8 cellular contexts compared by ENCODE assay signal in the genomic region with DNA sequence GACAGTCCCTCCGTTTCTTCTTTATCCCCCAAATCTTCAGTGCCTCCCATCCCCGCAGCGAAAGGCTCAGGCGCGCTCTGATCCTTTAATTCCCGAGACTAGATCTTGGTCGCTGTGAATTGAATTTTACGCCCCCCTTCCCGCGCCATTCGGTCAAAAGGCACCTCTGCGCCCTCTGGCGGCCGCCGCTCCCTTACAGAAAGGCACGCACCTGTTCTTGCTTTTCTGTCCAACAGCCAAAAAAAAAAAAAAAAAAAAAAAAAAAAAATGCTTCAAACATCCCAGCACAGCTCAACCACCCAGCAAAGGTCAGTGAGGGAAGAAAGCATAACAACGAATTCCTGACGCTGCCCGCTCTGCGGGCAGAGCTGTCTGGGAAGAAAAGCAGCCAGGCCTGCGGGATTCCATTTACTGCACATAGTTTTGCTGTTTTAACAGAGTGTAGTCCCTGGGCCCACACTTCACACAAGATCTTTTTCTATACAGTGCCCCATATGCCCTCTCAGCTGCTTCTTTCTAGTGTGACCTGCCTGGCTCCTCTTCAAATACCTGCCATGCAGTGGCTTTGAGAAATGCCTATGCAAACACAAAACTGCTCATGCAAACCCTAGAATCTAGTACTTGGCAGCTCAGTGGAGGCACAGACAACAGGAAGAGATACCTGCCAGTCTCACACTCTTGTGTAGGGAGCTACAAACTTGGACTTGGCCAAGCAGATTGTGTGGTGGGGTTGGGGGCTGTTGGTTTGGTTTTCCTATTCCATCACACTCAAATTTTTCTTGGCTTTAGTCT. TPM values are rescaled to one million over a fixed set of nuclear protein-coding genes. Genes with fewer than 3 reads are reported as not detected.
A peak's percentile ranks its signal among the peaks of the same experiment; 100 is the strongest.
DNase-seq lines count a peak whose midpoint lies in the region; ATAC-seq and TF ChIP-seq lines count a peak whose summit lies in the region.

No MANE protein-coding gene starts in this region.

- H3K4me3 ChIP-seq in choroid plexus epithelial cell (ENCODE audit: low read depth, low read length) (peak overlapping the region; percentile 55), left lung (peak overlapping the region; percentile 64 to 66)

- H3K36me3 ChIP-seq in left lung: peaks cover 0 to 10% of the 10 kb centered on the region in 2 donors

- intact Hi-C loops in left lung (cut with DNase I): loop anchor here in 1 of 2 donors (5.0 kb wide), 1 partner anchor 91 kb away; a partner anchor contains a TSS

- peaks cover 9 to 46% of the 10 kb centered on the region in 2 donors for H3K4me1 ChIP-seq in left lung

- H3K27me3 ChIP-seq in left lung: peaks cover 33 to 48% of the 10 kb centered on the region in 2 donors

- peak; percentile 31 for ATAC-seq in HG02840 (IDR thresholded peaks at IDR 0.05; ENCODE audit: low FRiP score, unreplicated experiment)
- peak; percentile 41 for ATAC-seq in left lung
- no peak for ATAC-seq in GM18873 (IDR thresholded peaks at IDR 0.05; ENCODE audit: low FRiP score, unreplicated experiment)

- no peaks in the 10 kb centered on the region for H3K9me3 ChIP-seq in left lung

- H3K27ac ChIP-seq in left lung: peak overlapping the region; percentile 86 to 89

- peak; percentile 87 for TF ChIP-seq CTCF in choroid plexus epithelial cell (conservative IDR thresholded peaks at IDR 0.05; ENCODE audit: low read depth, low read length)
- TF ChIP-seq CTCF in left lung (IDR thresholded peaks at IDR 0.05): peak; percentile 70 to 82

- DNase-seq in DMS 273 (lab: John Stamatoyannopoulos, UW; ENCODE audit: unreplicated experiment) (peak; percentile 86), NCI-H460 (ENCODE audit: extremely low read depth, low read depth) (peak; percentile 33), choroid plexus epithelial cell (ENCODE audit: low read depth) (peak; percentile 76), left lung (peak; percentile 85 to 93)
- peak; percentile 81 to 87 for DNase-seq in activated CD4-positive, alpha-beta T cell treated with anti-CD3 and anti-CD28 coated beads for 4 hours
- DNase-seq in stimulated activated CD4-positive, alpha-beta T cell treated with anti-CD3 and anti-CD28 coated beads, Interleukin-4, amount 100 ng/mL, for 4 hours: peak; percentile 78 to 83

RNA-seq across cellular contexts. Expression of a gene that starts 1.3 kb away (rescaled TPM):
- 0.15 and 0.23 TPM in 2 replicates for total RNA-seq in NCI-H460 (2014; rRNA removed; shearing (Covaris generic))
- polyA plus RNA-seq in NCI-H460 (2014; cell fraction: nucleus; rRNA removed): 0.17 TPM in 1 of 2 replicates, not detected in the other
- total RNA-seq in left lung: 100 to 1,000 TPM; 116 to 119 TPM

RNA-seq across cellular contexts. Expression of a gene that starts 11.3 kb away (rescaled TPM):
- not detected in 2 replicates for total RNA-seq in NCI-H460 (2014; rRNA removed; shearing (Covaris generic))
- not detected in 2 replicates for polyA plus RNA-seq in NCI-H460 (2014; cell fraction: nucleus; rRNA removed)
- total RNA-seq in left lung: 10 to 100 TPM; 16.0 to 35.6 TPM

RNA-seq across cellular contexts. Expression of a gene that starts 23.6 kb away (rescaled TPM):
- total RNA-seq in NCI-H460 (2014; rRNA removed; shearing (Covaris generic)): not detected in 2 replicates
- polyA plus RNA-seq in NCI-H460 (2014; cell fraction: nucleus; rRNA removed): 0.75 and 1.0 TPM in 2 replicates
- 10 to 100 TPM; 50.5 to 62.1 TPM for total RNA-seq in left lung

RNA-seq across cellular contexts. Expression of a gene that starts 36.9 kb away (rescaled TPM):
- total RNA-seq in NCI-H460 (2014; rRNA removed; shearing (Covaris generic)): 5.1 and 8.0 TPM in 2 replicates
- polyA plus RNA-seq in NCI-H460 (2014; cell fraction: nucleus; rRNA removed): 19.9 and 22.9 TPM in 2 replicates
- total RNA-seq in left lung: 10 to 100 TPM in 1 of 2 donors, 1 to 10 TPM in 1; 9.4 to 12.2 TPM

Comparison
In these comparisons a context has a peak if more than half of its experiments do, and no peak if none do; other contexts are left out.
1. DNase-seq: peak in every context shown above with its lines; median percentile 89 in left lung; 86 in DMS 273; 84 in activated CD4-positive, alpha-beta T cell treated with anti-CD3 and anti-CD28 coated beads for 4 hours; 80 in stimulated activated CD4-positive, alpha-beta T cell treated with anti-CD3 and anti-CD28 coated beads, Interleukin-4, amount 100 ng/mL, for 4 hours; 76 in choroid plexus epithelial cell; 33 in NCI-H460.
2. RNA of a gene that starts 1.3 kb away (total RNA-seq): 116 to 119 TPM in left lung; 0.15 to 0.23 TPM in NCI-H460; every median in the first group is over 10 times any median in the second.
3. RNA of a gene that starts 11.3 kb away (total RNA-seq): 16.0 to 35.6 TPM in left lung; not detected in NCI-H460; every median in the first group is over 10 times any median in the second.
4. RNA of a gene that starts 23.6 kb away (total RNA-seq): 50.5 to 62.1 TPM in left lung; not detected in NCI-H460; every median in the first group is over 10 times any median in the second.